In the genomic region with DNA sequence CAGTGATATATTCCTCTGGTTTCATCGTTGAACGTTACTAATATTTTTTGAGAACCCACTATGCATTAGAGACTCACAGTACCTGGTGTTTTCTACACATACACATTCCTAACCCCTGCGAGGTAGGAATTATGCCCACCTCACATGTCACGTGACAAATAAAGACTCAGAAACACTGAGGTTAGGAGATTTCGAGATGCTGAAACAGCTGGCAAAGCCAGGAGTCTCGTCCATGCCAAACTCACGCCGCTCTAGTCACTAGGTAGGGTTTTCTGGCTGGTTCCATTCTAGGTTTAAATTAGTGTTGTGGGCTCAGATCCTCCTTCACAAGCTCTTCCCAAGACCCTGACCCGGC, we compare ENCODE assay signal across 1 cellular context.
TF ChIP-seq lines count a peak whose summit lies in the region.

No MANE protein-coding gene starts in this region.

TF ChIP-seq in HepG2, 621 proteins besides CTCF, POLR2A, EP300 and RAD21 (continued from another document):
- TF ChIP-seq, protein P1, sequence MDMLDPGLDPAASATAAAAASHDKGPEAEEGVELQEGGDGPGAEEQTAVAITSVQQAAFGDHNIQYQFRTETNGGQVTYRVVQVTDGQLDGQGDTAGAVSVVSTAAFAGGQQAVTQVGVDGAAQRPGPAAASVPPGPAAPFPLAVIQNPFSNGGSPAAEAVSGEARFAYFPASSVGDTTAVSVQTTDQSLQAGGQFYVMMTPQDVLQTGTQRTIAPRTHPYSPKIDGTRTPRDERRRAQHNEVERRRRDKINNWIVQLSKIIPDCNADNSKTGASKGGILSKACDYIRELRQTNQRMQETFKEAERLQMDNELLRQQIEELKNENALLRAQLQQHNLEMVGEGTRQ (IDR thresholded peaks at IDR 0.05; ENCODE audit: low read depth, low read length): peak; percentile 53; the same call in 1 of the 2 replicates
- TF ChIP-seq, protein P1 (CRISPR knock-in tag; IDR thresholded peaks at IDR 0.05; ENCODE audit: borderline replicate concordance): no peak
- no peak for TF ChIP-seq HMGXB4 (CRISPR knock-in tag; IDR thresholded peaks at IDR 0.05; ENCODE audit: borderline replicate concordance in 1 of 2, low read depth in 1 of 2)
- no peak for TF ChIP-seq ZNF382 (CRISPR knock-in tag; IDR thresholded peaks at IDR 0.05; ENCODE audit: borderline replicate concordance)
- TF ChIP-seq TEAD3 (CRISPR knock-in tag; optimal IDR thresholded peaks at IDR 0.05; ENCODE audit: borderline replicate concordance): no peak
- no peak for TF ChIP-seq RBAK (CRISPR knock-in tag; IDR thresholded peaks at IDR 0.05)
- no peak for TF ChIP-seq ZNF720 (CRISPR knock-in tag; IDR thresholded peaks at IDR 0.05)
- no peak for TF ChIP-seq HDAC2 (CRISPR knock-in tag; IDR thresholded peaks at IDR 0.05)
